ENCODE assay signal across 29 cellular contexts in the genomic region with DNA sequence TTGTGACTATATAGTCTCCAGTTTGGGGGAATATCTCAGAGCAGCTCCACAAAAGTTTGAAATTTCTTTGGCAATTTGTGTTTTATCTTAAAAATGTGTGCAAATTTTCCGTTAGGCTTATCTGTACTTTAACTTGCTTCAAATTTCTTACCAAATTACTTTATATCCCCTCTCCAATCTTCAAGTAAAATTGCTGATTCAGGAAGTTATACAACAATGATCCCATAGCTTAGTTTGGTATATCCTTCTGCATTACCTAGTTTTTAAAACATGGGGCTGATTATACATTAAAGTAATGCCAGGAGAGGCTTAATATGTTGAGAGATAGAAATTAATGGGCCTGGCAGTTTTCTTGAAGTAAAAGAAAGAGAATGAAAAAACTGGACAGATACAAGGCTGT.
"Had no signal": no experiment of that assay in that cellular context is flagged by ENCODE, and none has a peak within 500 bp of the region (broad histone marks: within the 10 kb centered on the region; RNA-seq: fewer than 3 reads in every experiment).

No MANE protein-coding gene starts in this region.

- H3K27me3 ChIP-seq: ascending aorta, brain microvascular endothelial cell, esophagus squamous epithelium, gastroesophageal sphincter, heart right ventricle had no signal

- H3K9me3 Mint-ChIP-seq: activated CD4-positive, alpha-beta memory T cell treated with anti-CD3 and anti-CD28 coated beads, Interleukin-2, amount 10 ng/mL, durations not matched to agents 7 days and 5 days; activated CD4-positive, alpha-beta T cell treated with anti-CD3 and anti-CD28 coated beads, Interleukin-2, amount 10 ng/mL, durations not matched to agents 7 days and 5 days; activated naive CD4-positive, alpha-beta T cell treated with anti-CD3 and anti-CD28 coated beads, Interleukin-2, amount 10 ng/mL, durations not matched to agents 7 days and 5 days; activated naive CD4-positive, alpha-beta T cell treated with anti-CD3 and anti-CD28 coated beads, Interleukin-2, amount 50 U/mL, for 72 hours; activated naive CD8-positive, alpha-beta T cell treated with anti-CD3 and anti-CD28 coated beads, Interleukin-2, amount 10 ng/mL, durations not matched to agents 7 days and 5 days; activated T-cell treated with anti-CD3 and anti-CD28 coated beads, Interleukin-2, amount 50 U/mL, for 24 hours; activated T-cell treated with anti-CD3 and anti-CD28 coated beads, Interleukin-2, amount 50 U/mL, for 72 hours; central memory CD8-positive, alpha-beta T cell; dendritic cell treated with granulocyte-macrophage colony-stimulating factor and Interleukin-4, amounts not matched to agents 40 ng/mL and 50 ng/mL, for 4 days had no signal

- H3K4me3 Mint-ChIP-seq: activated CD4-positive, alpha-beta memory T cell treated with anti-CD3 and anti-CD28 coated beads, Interleukin-2, amount 10 ng/mL, durations not matched to agents 7 days and 5 days; activated CD4-positive, alpha-beta T cell treated with anti-CD3 and anti-CD28 coated beads, Interleukin-2, amount 10 ng/mL, durations not matched to agents 7 days and 5 days; activated naive CD4-positive, alpha-beta T cell treated with anti-CD3 and anti-CD28 coated beads, Interleukin-2, amount 10 ng/mL, durations not matched to agents 7 days and 5 days; activated naive CD8-positive, alpha-beta T cell treated with anti-CD3 and anti-CD28 coated beads, Interleukin-2, amount 10 ng/mL, durations not matched to agents 7 days and 5 days; activated T-cell treated with anti-CD3 and anti-CD28 coated beads, Interleukin-2, amount 50 U/mL, for 24 hours; activated T-cell treated with anti-CD3 and anti-CD28 coated beads, Interleukin-2, amount 50 U/mL, for 72 hours; central memory CD8-positive, alpha-beta T cell; dendritic cell treated with granulocyte-macrophage colony-stimulating factor and Interleukin-4, amounts not matched to agents 40 ng/mL and 50 ng/mL, for 4 days had no signal

- DNase-seq: activated CD4-positive, alpha-beta memory T cell treated with anti-CD3 and anti-CD28 coated beads, Interleukin-2, amount 10 ng/mL, durations not matched to agents 7 days and 5 days; activated CD4-positive, alpha-beta T cell treated with anti-CD3 and anti-CD28 coated beads for 1 hour; activated CD4-positive, alpha-beta T cell treated with anti-CD3 and anti-CD28 coated beads for 4 hours; activated CD4-positive, alpha-beta T cell treated with anti-CD3 and anti-CD28 coated beads, Interleukin-2, amount 10 ng/mL, durations not matched to agents 7 days and 5 days; activated CD4-positive, alpha-beta T cell treated with anti-CD3 and anti-CD28 coated beads, Interleukin-2, amount 50 U/mL, for 4 hours; activated CD8-positive, alpha-beta memory T cell treated with anti-CD3 and anti-CD28 coated beads, Interleukin-2, amount 50 U/mL, for 48 hours; activated gamma-delta T cell; activated naive CD4-positive, alpha-beta T cell; activated naive CD4-positive, alpha-beta T cell treated with anti-CD3 and anti-CD28 coated beads, Interleukin-2, amount 10 ng/mL, durations not matched to agents 7 days and 5 days; activated naive CD8-positive, alpha-beta T cell treated with anti-CD3 and anti-CD28 coated beads, Interleukin-2, amount 10 ng/mL, durations not matched to agents 7 days and 5 days; activated T-cell treated with anti-CD3 and anti-CD28 coated beads for 4 hours; activated T-cell treated with anti-CD3 and anti-CD28 coated beads, Interleukin-2, amount 50 U/mL, for 24 hours; activated T-cell treated with anti-CD3 and anti-CD28 coated beads, Interleukin-2, amount 50 U/mL, for 72 hours; brain microvascular endothelial cell; dorsolateral prefrontal cortex; esophagus squamous epithelium; foreskin melanocyte; heart right ventricle; T-helper 2 cell had no signal

- H3K4me1 ChIP-seq: ascending aorta, esophagus squamous epithelium, gastroesophageal sphincter, heart right ventricle had no signal

- H3K36me3 Mint-ChIP-seq: activated naive CD4-positive, alpha-beta T cell treated with anti-CD3 and anti-CD28 coated beads, Interleukin-2, amount 50 U/mL, for 72 hours had no signal

- H3K36me3 ChIP-seq: brain microvascular endothelial cell had no signal

- H3K27ac Mint-ChIP-seq: activated CD4-positive, alpha-beta memory T cell treated with anti-CD3 and anti-CD28 coated beads, Interleukin-2, amount 10 ng/mL, durations not matched to agents 7 days and 5 days; activated CD4-positive, alpha-beta T cell treated with anti-CD3 and anti-CD28 coated beads, Interleukin-2, amount 10 ng/mL, durations not matched to agents 7 days and 5 days; activated naive CD4-positive, alpha-beta T cell treated with anti-CD3 and anti-CD28 coated beads, Interleukin-2, amount 10 ng/mL, durations not matched to agents 7 days and 5 days; activated naive CD4-positive, alpha-beta T cell treated with anti-CD3 and anti-CD28 coated beads, Interleukin-2, amount 50 U/mL, for 72 hours; activated naive CD8-positive, alpha-beta T cell treated with anti-CD3 and anti-CD28 coated beads, Interleukin-2, amount 10 ng/mL, durations not matched to agents 7 days and 5 days; activated T-cell treated with anti-CD3 and anti-CD28 coated beads, Interleukin-2, amount 50 U/mL, for 24 hours; dendritic cell treated with granulocyte-macrophage colony-stimulating factor and Interleukin-4, amounts not matched to agents 40 ng/mL and 50 ng/mL, for 4 days had no signal

- H3K9me3 ChIP-seq: ascending aorta, esophagus squamous epithelium, gastroesophageal sphincter, heart right ventricle had no signal

- H3K4me1 Mint-ChIP-seq: activated CD4-positive, alpha-beta memory T cell treated with anti-CD3 and anti-CD28 coated beads, Interleukin-2, amount 10 ng/mL, durations not matched to agents 7 days and 5 days; activated CD4-positive, alpha-beta T cell treated with anti-CD3 and anti-CD28 coated beads, Interleukin-2, amount 10 ng/mL, durations not matched to agents 7 days and 5 days; activated naive CD4-positive, alpha-beta T cell treated with anti-CD3 and anti-CD28 coated beads, Interleukin-2, amount 10 ng/mL, durations not matched to agents 7 days and 5 days; central memory CD8-positive, alpha-beta T cell had no signal

- ATAC-seq: activated naive CD4-positive, alpha-beta T cell treated with anti-CD3 and anti-CD28 coated beads, Interleukin-2, amount 50 U/mL, for 72 hours; activated T-cell treated with anti-CD3 and anti-CD28 coated beads, Interleukin-2, amount 50 U/mL, for 72 hours; gastroesophageal sphincter; heart right ventricle had no signal

- FAIRE-seq: bronchial epithelial cell, endometrium, endothelial cell of umbilical vein had no signal

- H3K4me3 ChIP-seq: ascending aorta, coronary artery, dorsolateral prefrontal cortex, esophagus squamous epithelium, gastroesophageal sphincter, heart right ventricle had no signal

- H3K27me3 Mint-ChIP-seq: activated CD4-positive, alpha-beta memory T cell treated with anti-CD3 and anti-CD28 coated beads, Interleukin-2, amount 10 ng/mL, durations not matched to agents 7 days and 5 days; activated CD4-positive, alpha-beta T cell treated with anti-CD3 and anti-CD28 coated beads, Interleukin-2, amount 10 ng/mL, durations not matched to agents 7 days and 5 days; activated naive CD4-positive, alpha-beta T cell treated with anti-CD3 and anti-CD28 coated beads, Interleukin-2, amount 10 ng/mL, durations not matched to agents 7 days and 5 days; activated naive CD8-positive, alpha-beta T cell treated with anti-CD3 and anti-CD28 coated beads, Interleukin-2, amount 10 ng/mL, durations not matched to agents 7 days and 5 days; central memory CD8-positive, alpha-beta T cell; dendritic cell treated with granulocyte-macrophage colony-stimulating factor and Interleukin-4, amounts not matched to agents 40 ng/mL and 50 ng/mL, for 4 days had no signal

- H3K27ac ChIP-seq: ascending aorta, brain microvascular endothelial cell, coronary artery, dorsolateral prefrontal cortex, epithelial cell of prostate, esophagus squamous epithelium, gastroesophageal sphincter, heart right ventricle had no signal
